Comparison of ENCODE assay signal across 7 cellular contexts in genomic region chr7:35919607-35920006, GRCh38.
DNase-seq lines count a peak whose midpoint lies in the region; ATAC-seq and TF ChIP-seq lines count a peak whose summit lies in the region.
"Not testable (repeated sequence)": the region's sequence is repeated elsewhere in the genome, so short reads cannot be mapped to it uniquely, and the experiment has no call there.

No MANE protein-coding gene starts in this region.

- DNase-seq in NB4 (ENCODE audit: low read depth) (peak; percentile 90), SKM-1 treated with dmso at 0.1 percent for 144 hours (lab: John Stamatoyannopoulos, UW; ENCODE audit: unreplicated experiment) (peak; percentile 44), fibroblast of the aortic adventitia (ENCODE audit: low read depth) (peak; percentile 27)

- ATAC-seq in GM18498 (IDR thresholded peaks at IDR 0.05; ENCODE audit: unreplicated experiment) (peak; percentile 61), GM19463 (IDR thresholded peaks at IDR 0.05; ENCODE audit: unreplicated experiment) (peak; percentile 70), HG02678 (IDR thresholded peaks at IDR 0.05; ENCODE audit: unreplicated experiment) (peak; percentile 73), HG03378 (IDR thresholded peaks at IDR 0.05; ENCODE audit: unreplicated experiment) (peak; percentile 88)

- not testable (repeated sequence) for H3K4me3 ChIP-seq in NB4 (ENCODE audit: low read depth, low read length); fibroblast of the aortic adventitia (ENCODE audit: low read depth, low read length)

- not testable (repeated sequence) for TF ChIP-seq CTCF in NB4 (IDR thresholded peaks at IDR 0.05; ENCODE audit: low read depth, low read length); fibroblast of the aortic adventitia (IDR thresholded peaks at IDR 0.05; ENCODE audit: insufficient read depth, low read length)

- not testable (repeated sequence) for TF ChIP-seq POLR2A in NB4 (IDR thresholded peaks at IDR 0.05; ENCODE audit: extremely low read depth, insufficient read length)

Comparison
In these comparisons a context has a peak if more than half of its experiments do, and no peak if none do; other contexts are left out.
1. DNase-seq: peak in every context shown above with its lines; median percentile 90 in NB4; 44 in SKM-1 treated with dmso at 0.1 percent for 144 hours; 27 in fibroblast of the aortic adventitia.